Comparison of ENCODE assay signal across 20 cellular contexts in the genomic region with DNA sequence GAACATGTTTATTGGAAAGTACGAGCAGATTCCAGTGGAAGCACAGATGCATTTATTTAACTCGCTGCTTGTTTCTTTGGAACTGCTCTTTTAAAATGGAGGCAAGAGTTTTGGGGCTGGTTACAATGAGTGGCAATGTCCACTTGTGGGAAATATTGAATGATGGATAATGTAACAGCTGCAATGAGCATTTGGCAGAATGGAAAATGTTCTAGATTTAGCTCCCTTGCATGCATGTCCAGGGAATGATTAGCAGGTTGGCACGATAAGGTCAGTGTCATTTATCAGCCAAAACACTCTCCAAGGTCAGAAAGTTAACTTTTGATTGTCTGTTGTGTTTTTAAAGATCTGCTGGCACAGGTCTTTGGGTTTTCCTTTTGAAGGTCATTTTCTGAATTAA.
A peak's percentile ranks its signal among the peaks of the same experiment; 100 is the strongest.
DNase-seq lines count a peak whose midpoint lies in the region; ATAC-seq, FAIRE-seq and TF ChIP-seq lines count a peak whose summit lies in the region.
"Had no signal": no experiment of that assay in that cellular context is flagged by ENCODE, and none has a peak within 500 bp of the region (broad histone marks: within the 10 kb centered on the region; RNA-seq: fewer than 3 reads in every experiment).

No MANE protein-coding gene starts in this region.

- TF ChIP-seq POLR2A in prostate gland (IDR thresholded peaks at IDR 0.05), result no peak

- no peak overlapping the region for H3K4me3 ChIP-seq in right atrium auricular region
- no peak overlapping the region for H3K4me3 ChIP-seq in left ventricle myocardium inferior
- H3K4me3 ChIP-seq in pancreas, result no peak overlapping the region
- H3K4me3 ChIP-seq in prostate gland, result no peak overlapping the region
- H3K4me3 ChIP-seq: BLaER1 had no signal

- DNase-seq in Right ventricle myocardium superior (no peak), right atrium auricular region (ENCODE audit: low spot score) (no peak), left ventricle myocardium inferior (no peak), pancreas (no peak), NCI-H187 treated with DMSO at 0.1 percent for 48 hours (lab: John Stamatoyannopoulos, UW) (no peak), prostate gland (ENCODE audit: low spot score) (no peak), left colon (no peak)
- DNase-seq: 8988T; AML-193; Caco-2; CD8-positive, alpha-beta memory T cell; DMS53; GF-D8 had no signal

- H3K27ac ChIP-seq in right atrium auricular region (peak overlapping the region in 1 of 2 donors; percentile 59), left ventricle myocardium inferior (replicated peaks) (peak overlapping the region; percentile 78), pancreas (no peak overlapping the region), prostate gland (no peak overlapping the region)
- H3K27ac ChIP-seq: BLaER1 had no signal

- ATAC-seq in Right ventricle myocardium superior (ENCODE audit: poor library complexity) (peak; percentile 83), pancreas (peak in 3 of 4 donors; percentile 24 to 55 (median 36)), HG03565 (IDR thresholded peaks at IDR 0.05; ENCODE audit: unreplicated experiment) (no peak), left colon (no peak)
- ATAC-seq: HCT116, HepG2 had no signal

- H3K9me3 ChIP-seq in right atrium auricular region, result peaks cover 0 to 6% of the 10 kb centered on the region in 2 donors
- H3K9me3 ChIP-seq in left ventricle myocardium inferior (replicated peaks), result peaks cover 16% of the 10 kb centered on the region
- no peaks in the 10 kb centered on the region for H3K9me3 ChIP-seq in pancreas
- H3K9me3 ChIP-seq in prostate gland, result no peaks in the 10 kb centered on the region
- H3K9me3 ChIP-seq: Caco-2 had no signal

- H3K4me1 ChIP-seq in right atrium auricular region (peaks cover 0 to 11% of the 10 kb centered on the region in 2 donors), left ventricle myocardium inferior (peaks cover 26% of the 10 kb centered on the region), pancreas (peaks cover 5 to 11% (median 8%) of the 10 kb centered on the region in 3 donors), prostate gland (replicated peaks) (no peaks in the 10 kb centered on the region)
- H3K4me1 ChIP-seq: BLaER1, Caco-2 had no signal

- H3K36me3 ChIP-seq in right atrium auricular region (no peaks in the 10 kb centered on the region), left ventricle myocardium inferior (no peaks in the 10 kb centered on the region), pancreas (no peaks in the 10 kb centered on the region), prostate gland (no peaks in the 10 kb centered on the region)
- H3K36me3 ChIP-seq: BLaER1 had no signal

- no peak for FAIRE-seq in pancreas (lab: Jason Lieb, UNC)
- FAIRE-seq: GM19239, H54, HepG2, HTR-8/SVneo had no signal

- WGBS in pancreas, 2 donors, result 19 to 21% methylated on average over 3 of the region's 3 CpGs
- 71% methylated on average over 3 of the region's 3 CpGs for WGBS in prostate gland

- no peak for TF ChIP-seq CTCF in right atrium auricular region (IDR thresholded peaks at IDR 0.05)
- TF ChIP-seq CTCF in left ventricle myocardium inferior (IDR thresholded peaks at IDR 0.05; ENCODE audit: borderline replicate concordance), result no peak
- no peak for TF ChIP-seq CTCF in pancreas (IDR thresholded peaks at IDR 0.05)
- no peak for TF ChIP-seq CTCF in prostate gland (IDR thresholded peaks at IDR 0.05)

- no peaks in the 10 kb centered on the region for H3K27me3 ChIP-seq in right atrium auricular region
- H3K27me3 ChIP-seq in left ventricle myocardium inferior (ENCODE audit: low read depth), result no peaks in the 10 kb centered on the region
- H3K27me3 ChIP-seq in pancreas, result no peaks in the 10 kb centered on the region
- no peaks in the 10 kb centered on the region for H3K27me3 ChIP-seq in prostate gland (replicated peaks; ENCODE audit: insufficient read depth)
- H3K27me3 ChIP-seq: BLaER1 had no signal

- intact Hi-C loops in Right ventricle myocardium superior (cut with DNase I), result no loop called here
- intact Hi-C loops in left ventricle myocardium inferior (cut with micrococcal nuclease), result no loop called here
- intact Hi-C loops in pancreas (cut with DNase I), result no loop called here
- intact Hi-C loops in prostate gland (cut with DNase I), result no loop called here
- intact Hi-C loops in left colon (cut with DNase I, micrococcal nuclease), result no loop called here

Comparison
In these comparisons a context has a peak if more than half of its experiments do, and no peak if none do; other contexts are left out.
1. ATAC-seq: peak in Right ventricle myocardium superior (single experiment) and pancreas (3 of 4); none in HG03565 (single experiment) and left colon (single experiment).